In genomic region chr1:11806307-11806936, GRCh38 we compare ENCODE assay signal across 1 cellular context.
TF ChIP-seq lines count a peak whose summit lies in the region.

No MANE protein-coding gene starts in this region.

TF ChIP-seq in K562, 482 proteins besides CTCF, POLR2A, EP300 and RAD21 (continued from another document and continues in another):
- TF ChIP-seq MGA (IDR thresholded peaks at IDR 0.05), result no peak
- 0 out of 2 replicates have a peak, but pooled peaks have one; percentile 32 for TF ChIP-seq SREBF2 (CRISPR knock-in tag; IDR thresholded peaks at IDR 0.05)
- TF ChIP-seq AFF4 (CRISPR knock-in tag; IDR thresholded peaks at IDR 0.05), result peak; percentile 66
- no peak; the same call in 1 of the 2 replicates for TF ChIP-seq FOXP1 (CRISPR knock-in tag; IDR thresholded peaks at IDR 0.05)
- TF ChIP-seq IRF9 (tag; IDR thresholded peaks at IDR 0.05), result no peak
- no peak for TF ChIP-seq ZBTB12 (CRISPR knock-in tag; IDR thresholded peaks at IDR 0.05)
- TF ChIP-seq TRIM24 (IDR thresholded peaks at IDR 0.05), result no peak
- no peak for TF ChIP-seq SRSF9 (IDR thresholded peaks at IDR 0.05; ENCODE audit: borderline replicate concordance, low read depth, low read length)
- no peak for TF ChIP-seq BHLHE40 (IDR thresholded peaks at IDR 0.05; ENCODE audit: low read length)
- TF ChIP-seq USF2 (CRISPR knock-in tag; IDR thresholded peaks at IDR 0.05), result no peak
- TF ChIP-seq JUND (IDR thresholded peaks at IDR 0.05; ENCODE audit: borderline replicate concordance, low read depth, low read length), result no peak
- TF ChIP-seq JUND (tag; IDR thresholded peaks at IDR 0.05; ENCODE audit: borderline replicate concordance, low read depth, low read length), result peak; percentile 52; the same call in 1 of the 3 replicates
- no peak for TF ChIP-seq DMBX1 (CRISPR knock-in tag; IDR thresholded peaks at IDR 0.05; ENCODE audit: borderline replicate concordance)
- TF ChIP-seq ILK (tag; IDR thresholded peaks at IDR 0.05; ENCODE audit: borderline replicate concordance, low read depth), result no peak
- TF ChIP-seq DLX4 (CRISPR knock-in tag; IDR thresholded peaks at IDR 0.05), result no peak
- TF ChIP-seq ZC3H4 (CRISPR knock-in tag; IDR thresholded peaks at IDR 0.05; ENCODE audit: borderline replicate concordance), result no peak
- TF ChIP-seq GABPA (tag; conservative IDR thresholded peaks at IDR 0.05; ENCODE audit: low read depth), result no peak
- no peak; the same call in none of the 2 replicates for TF ChIP-seq PML (IDR thresholded peaks at IDR 0.05; ENCODE audit: low read length)
- no peak; the same call in none of the 2 replicates for TF ChIP-seq TAL1 (IDR thresholded peaks at IDR 0.05)
- no peak for TF ChIP-seq NRF1 (conservative IDR thresholded peaks at IDR 0.05 in 1 of 2, IDR thresholded peaks at IDR 0.05 in 1 of 2)
- no peak for TF ChIP-seq ZNF778 (CRISPR knock-in tag; IDR thresholded peaks at IDR 0.05)
- peak in 1 of 2 experiments; percentile 32; a peak in 1 of 4 replicates for TF ChIP-seq ZNF318 (IDR thresholded peaks at IDR 0.05; ENCODE audit: borderline replicate concordance in 1 of 2, low read depth in 1 of 2)
- TF ChIP-seq ZNF583 (CRISPR knock-in tag; IDR thresholded peaks at IDR 0.05), result no peak
- peak in 1 of 2 experiments; percentile 35; a peak in 1 of 4 replicates for TF ChIP-seq ARNT (IDR thresholded peaks at IDR 0.05)
- no peak for TF ChIP-seq NCOA1 (IDR thresholded peaks at IDR 0.05; ENCODE audit: low read depth)
- no peak for TF ChIP-seq ZNF436 (CRISPR knock-in tag; IDR thresholded peaks at IDR 0.05)
- no peak for TF ChIP-seq GATAD2A (IDR thresholded peaks at IDR 0.05)
